In genomic region chr17:77901476-77901875, GRCh38 we compare ENCODE assay signal across 15 cellular contexts. TPM values are rescaled to one million over a fixed set of nuclear protein-coding genes. Genes with fewer than 3 reads are reported as not detected.
DNase-seq lines count a peak whose midpoint lies in the region; ATAC-seq and TF ChIP-seq lines count a peak whose summit lies in the region.
"Had no signal": no experiment of that assay in that cellular context is flagged by ENCODE, and none has a peak within 500 bp of the region (broad histone marks: within the 10 kb centered on the region; RNA-seq: fewer than 3 reads in every experiment).

No MANE protein-coding gene starts in this region.

- H3K79me1 ChIP-seq in neuronal stem cell (ENCODE audit: low read depth, low read length): peaks cover 2% of the 10 kb centered on the region

- DNase-seq in NCI-H2171 treated with DMSO at 0.1 percent for 48 hours (lab: John Stamatoyannopoulos, UW): peak; percentile 38
- no peak for DNase-seq in NCI-H2171 (lab: John Stamatoyannopoulos, UW)
- peak in 2 of 3 donors; percentile 11 to 21 for DNase-seq in Peyer's patch
- no peak for DNase-seq in neuronal stem cell (ENCODE audit: low spot score)
- peak; percentile 44 for DNase-seq in upper lobe of right lung
- no peak for DNase-seq in breast epithelium (ENCODE audit: low spot score in 2 of 2)
- no peak for DNase-seq in stimulated activated naive CD8-positive, alpha-beta T cell treated with anti-CD3 and anti-CD28 coated beads, Interleukin-15, Interleukin-2, amounts not matched to agents 100 U/mL and 50 U/mL, for 24 hours
- no peak for DNase-seq in DMS153 treated with DMSO at 0.1 percent for 48 hours (lab: John Stamatoyannopoulos, UW; ENCODE audit: unreplicated experiment)
- DNase-seq: 8988T; AML-193; CD4-positive, CD25-positive, alpha-beta regulatory T cell; GF-D8; IMR-90 had no signal

- intact Hi-C loops in upper lobe of right lung (cut with DNase I) (no loop called here), breast epithelium (cut with DNase I; ENCODE audit: low total_unique reads) (no loop called here)

- peak overlapping the region; percentile 37 for H3K18ac ChIP-seq in neuronal stem cell (ENCODE audit: low read length)

- no peak overlapping the region for H3K27ac ChIP-seq in Peyer's patch
- H3K27ac ChIP-seq in neuronal stem cell (replicated peaks; ENCODE audit: low read length): no peak overlapping the region
- no peak overlapping the region for H3K27ac ChIP-seq in upper lobe of right lung
- H3K27ac ChIP-seq in breast epithelium: no peak overlapping the region
- H3K27ac ChIP-seq: BLaER1 had no signal

- H3K36me3 ChIP-seq in Peyer's patch (no peaks in the 10 kb centered on the region), neuronal stem cell (replicated peaks in 1 of 2; ENCODE audit: control insufficient read depth in 2 of 2, insufficient read depth in 2 of 2, low read length in 2 of 2) (no peaks in the 10 kb centered on the region), upper lobe of right lung (no peaks in the 10 kb centered on the region), breast epithelium (no peaks in the 10 kb centered on the region)
- H3K36me3 ChIP-seq: BLaER1 had no signal

- H2AFZ ChIP-seq in neuronal stem cell (ENCODE audit: low read length): no peak overlapping the region

- no peak overlapping the region for H2AK5ac ChIP-seq in neuronal stem cell (ENCODE audit: low read depth, low read length)

- no peak overlapping the region for H3K23ac ChIP-seq in neuronal stem cell (ENCODE audit: low read depth, low read length, poor library complexity)

- no peak overlapping the region for H4K8ac ChIP-seq in neuronal stem cell (ENCODE audit: low read depth, low read length)

- H3K14ac ChIP-seq in neuronal stem cell (ENCODE audit: low read length): no peak overlapping the region

- H2BK12ac ChIP-seq in neuronal stem cell (ENCODE audit: low read length): no peak overlapping the region

- H3K9ac ChIP-seq in neuronal stem cell (ENCODE audit: low read depth, low read length, poor library complexity): no peak overlapping the region
- H3K9ac ChIP-seq: BLaER1 had no signal

- H2BK15ac ChIP-seq in neuronal stem cell (ENCODE audit: low read length): no peak overlapping the region

- no peak overlapping the region for H2BK120ac ChIP-seq in neuronal stem cell (ENCODE audit: low read depth, low read length)

- H3K27me3 ChIP-seq in Peyer's patch (no peaks in the 10 kb centered on the region), neuronal stem cell (ENCODE audit: control insufficient read depth in 3 of 3, insufficient read depth in 3 of 3, low read depth in 1 of 3, low read length in 3 of 3) (peaks cover 0 to 6% (median 0%) of the 10 kb centered on the region in 3 experiments), upper lobe of right lung (peaks cover 19% of the 10 kb centered on the region), breast epithelium (peaks cover 0 to 10% of the 10 kb centered on the region in 2 donors)
- H3K27me3 ChIP-seq: BLaER1 had no signal

- H4K91ac ChIP-seq in neuronal stem cell (ENCODE audit: low read depth, low read length, poor library complexity): peak overlapping the region; percentile 6

- TF ChIP-seq POLR2A in Peyer's patch (IDR thresholded peaks at IDR 0.05) (no peak), breast epithelium (IDR thresholded peaks at IDR 0.05) (no peak)

- no CpG with 5 or more reads among the region's 2 CpGs for WGBS in neuronal stem cell (ENCODE audit: extremely low coverage in 2 of 2, insufficient read length in 2 of 2, insufficient replicate concordance in 1 of 2), 2 donors

- TF ChIP-seq CTCF in Peyer's patch (IDR thresholded peaks at IDR 0.05): no peak
- TF ChIP-seq CTCF in upper lobe of right lung (IDR thresholded peaks at IDR 0.05): no peak
- TF ChIP-seq CTCF in breast epithelium (IDR thresholded peaks at IDR 0.05): no peak

- H3K9me3 ChIP-seq in Peyer's patch (no peaks in the 10 kb centered on the region), neuronal stem cell (replicated peaks in 1 of 2; ENCODE audit: control insufficient read depth in 2 of 2, insufficient read depth in 1 of 2, low read depth in 1 of 2, low read length in 2 of 2) (no peaks in the 10 kb centered on the region), upper lobe of right lung (no peaks in the 10 kb centered on the region), breast epithelium (no peaks in the 10 kb centered on the region)
- H3K9me3 ChIP-seq: BLaER1 had no signal

- H3K4me2 ChIP-seq in neuronal stem cell (ENCODE audit: insufficient read depth, low read length, poor library complexity, severe bottlenecking): no peak overlapping the region
- H3K4me2 ChIP-seq: BLaER1 had no signal

- H3K4me1 ChIP-seq in Peyer's patch (no peaks in the 10 kb centered on the region), neuronal stem cell (ENCODE audit: control insufficient read depth in 2 of 2, insufficient read depth in 1 of 2, low read depth in 1 of 2, low read length in 2 of 2) (peaks cover 0 to 5% of the 10 kb centered on the region in 2 donors), upper lobe of right lung (no peaks in the 10 kb centered on the region), breast epithelium (no peaks in the 10 kb centered on the region)

- H3K4ac ChIP-seq in neuronal stem cell (ENCODE audit: low read length): no peak overlapping the region

- no peak overlapping the region for H2BK5ac ChIP-seq in neuronal stem cell (ENCODE audit: low read length)

- no peak overlapping the region for H3K4me3 ChIP-seq in Peyer's patch
- H3K4me3 ChIP-seq in neuronal stem cell (ENCODE audit: low read length in 2 of 2): no peak overlapping the region
- no peak overlapping the region for H3K4me3 ChIP-seq in upper lobe of right lung
- no peak overlapping the region for H3K4me3 ChIP-seq in breast epithelium
- H3K4me3 ChIP-seq: BLaER1 had no signal

- ATAC-seq in upper lobe of right lung: no peak
- ATAC-seq in stimulated activated naive CD8-positive, alpha-beta T cell treated with anti-CD3 and anti-CD28 coated beads, Interleukin-15, Interleukin-2, amounts not matched to agents 100 U/mL and 50 U/mL, for 24 hours: no peak
- ATAC-seq: HCT116 had no signal

RNA-seq across cellular contexts. Expression of gene TNRC6C, which starts 57.0 kb away (rescaled TPM):
- 10 to 100 TPM in 3 of 4 donors, 1 to 10 TPM in 1; 9.7 to 70.1 (median 23.2) TPM for total RNA-seq in Peyer's patch
- 12.5 TPM for polyA plus RNA-seq in neuronal stem cell (2013, experiment 1 of 2)
- polyA plus RNA-seq in neuronal stem cell (2013, experiment 2 of 2): 13.1 TPM
- 21.7 TPM for total RNA-seq in upper lobe of right lung
- total RNA-seq in breast epithelium: 10 to 100 TPM; 14.1 to 21.7 (median 21.6) TPM

Comparison
In these comparisons a context has a peak if more than half of its experiments do, and no peak if none do; other contexts are left out.
1. DNase-seq: peak in NCI-H2171 treated with DMSO at 0.1 percent for 48 hours (single experiment), Peyer's patch (2 of 3) and upper lobe of right lung (single experiment); none in NCI-H2171 (single experiment), neuronal stem cell (single experiment), breast epithelium (0 of 2), stimulated activated naive CD8-positive, alpha-beta T cell treated with anti-CD3 and anti-CD28 coated beads, Interleukin-15, Interleukin-2, amounts not matched to agents 100 U/mL and 50 U/mL, for 24 hours (single experiment) and DMS153 treated with DMSO at 0.1 percent for 48 hours (single experiment).